8 cellular contexts compared by ENCODE assay signal in genomic region chr1:243850013-243850367, GRCh38. TPM values are rescaled to one million over a fixed set of nuclear protein-coding genes. Genes with fewer than 3 reads are reported as not detected.
DNase-seq lines count a peak whose midpoint lies in the region; ATAC-seq and TF ChIP-seq lines count a peak whose summit lies in the region.

TSS of gene AKT3 (minus strand) at chr1:243850243. CDS start at chr1:243843170, 7,073 bp downstream.

- DNase-seq in CD8-positive, alpha-beta memory T cell: no peak
- DNase-seq in LoVo (ENCODE audit: low spot score) (peak; percentile 45), colonic mucosa (no peak), lower lobe of right lung (peak; percentile 78), thyroid gland (no peak), HPDE6-E6E7 (ENCODE audit: extremely low spot score) (no peak)

- peak within 1 kb of the TSS; percentile 95 to 100 (median 97) for H3K4me3 Mint-ChIP-seq in CD8-positive, alpha-beta memory T cell

- intact Hi-C loops in colonic mucosa (cut with DNase I) (no loop called here), lower lobe of right lung (cut with DNase I) (no loop called here), thyroid gland (cut with DNase I) (no loop called here)

- H3K4me3 ChIP-seq in CD8-positive, alpha-beta memory T cell (ENCODE audit: low read length): peak within 1 kb of the TSS; percentile 80
- H3K4me3 ChIP-seq in colonic mucosa: peak within 1 kb of the TSS; percentile 64
- H3K4me3 ChIP-seq in lower lobe of right lung: peak within 1 kb of the TSS; percentile 74
- H3K4me3 ChIP-seq in thyroid gland (replicated peaks in 1 of 3): peak within 1 kb of the TSS; percentile 69 to 99 (median 95)

- H3K27ac ChIP-seq in CD8-positive, alpha-beta memory T cell (ENCODE audit: low read depth, low read length): peak within 1 kb of the TSS; percentile 80
- H3K27ac ChIP-seq in colonic mucosa (peak within 1 kb of the TSS; percentile 87), lower lobe of right lung (peak within 1 kb of the TSS; percentile 89), thyroid gland (peak within 1 kb of the TSS; percentile 97 to 99 (median 98))

- no peaks in the 10 kb centered on the region for H3K9me3 ChIP-seq in CD8-positive, alpha-beta memory T cell (ENCODE audit: low read length)
- no peaks in the 10 kb centered on the region for H3K9me3 ChIP-seq in colonic mucosa
- H3K9me3 ChIP-seq in lower lobe of right lung: no peaks in the 10 kb centered on the region
- no peaks in the 10 kb centered on the region for H3K9me3 ChIP-seq in thyroid gland

- TF ChIP-seq CTCF in colonic mucosa (IDR thresholded peaks at IDR 0.05) (no peak), lower lobe of right lung (IDR thresholded peaks at IDR 0.05) (no peak), thyroid gland (IDR thresholded peaks at IDR 0.05) (no peak)

- TF ChIP-seq POLR2A in thyroid gland (IDR thresholded peaks at IDR 0.05): no peak

- no peaks in the 10 kb centered on the region for H3K36me3 ChIP-seq in CD8-positive, alpha-beta memory T cell (ENCODE audit: insufficient read depth, low read length)
- H3K36me3 ChIP-seq in colonic mucosa (no peaks in the 10 kb centered on the region), lower lobe of right lung (no peaks in the 10 kb centered on the region), thyroid gland (no peaks in the 10 kb centered on the region)

- H3K27me3 Mint-ChIP-seq in CD8-positive, alpha-beta memory T cell: peaks cover 0 to under 1% of the 10 kb centered on the region in 2 donors

- H3K27me3 ChIP-seq in CD8-positive, alpha-beta memory T cell (ENCODE audit: insufficient read depth, low read length, poor library complexity, severe bottlenecking): no peaks in the 10 kb centered on the region
- peaks cover 11% of the 10 kb centered on the region for H3K27me3 ChIP-seq in colonic mucosa
- H3K27me3 ChIP-seq in lower lobe of right lung (ENCODE audit: low read depth): no peaks in the 10 kb centered on the region
- no peaks in the 10 kb centered on the region for H3K27me3 ChIP-seq in thyroid gland

- CTCF ChIA-PET in CD8-positive, alpha-beta memory T cell (lab: Charles Lee): no interaction called here

- WGBS in thyroid gland, 2 donors: 0% methylated on average over 6 of the region's 39 CpGs; no CpG with 5 or more reads in 1 of the 2 donors

- H3K4me1 Mint-ChIP-seq in CD8-positive, alpha-beta memory T cell: peaks cover 32 to 51% (median 46%) of the 10 kb centered on the region in 3 donors

- H3K36me3 Mint-ChIP-seq in CD8-positive, alpha-beta memory T cell: peaks cover 0 to 9% (median 0%) of the 10 kb centered on the region in 3 donors

- no peaks in the 10 kb centered on the region for H3K9me3 Mint-ChIP-seq in CD8-positive, alpha-beta memory T cell

- peaks cover 20% of the 10 kb centered on the region for H3K4me1 ChIP-seq in CD8-positive, alpha-beta memory T cell (ENCODE audit: insufficient read depth, low read length)
- H3K4me1 ChIP-seq in colonic mucosa: no peaks in the 10 kb centered on the region
- H3K4me1 ChIP-seq in lower lobe of right lung: peaks cover 15% of the 10 kb centered on the region
- peaks cover 4 to 5% of the 10 kb centered on the region in 2 donors for H3K4me1 ChIP-seq in thyroid gland

- H3K27ac Mint-ChIP-seq in CD8-positive, alpha-beta memory T cell: peak within 1 kb of the TSS; percentile 98 to 100 (median 99)

- peak within 1 kb of the TSS; percentile 22 to 79 for H3K9ac ChIP-seq in colonic mucosa (ENCODE audit: low read depth in 2 of 2, low read length in 2 of 2)

- POLR2A ChIA-PET in CD8-positive, alpha-beta memory T cell (lab: Charles Lee): interaction anchor here (1.0 to 2.7 kb wide), 3 partner anchors 12 to 199 kb away, joined by 4 to 18 read pairs (median 4); no protein-coding TSS in a partner anchor

- ATAC-seq in lower lobe of right lung (peak; percentile 88 to 89), GM18511 (IDR thresholded peaks at IDR 0.05; ENCODE audit: unreplicated experiment) (no peak), HG03571 (IDR thresholded peaks at IDR 0.05; ENCODE audit: unreplicated experiment) (no peak)

RNA-seq across cellular contexts. Expression of gene AKT3, which starts in this region (rescaled TPM):
- 10 to 100 TPM; 47.3 to 49.6 TPM for total RNA-seq in CD8-positive, alpha-beta memory T cell
- 4.3 TPM for polyA plus RNA-seq in CD8-positive, alpha-beta memory T cell
- total RNA-seq in colonic mucosa (10 to 100 TPM in 1 of 2 donors, 1 to 10 TPM in 1; 6.0 to 21.3 TPM), lower lobe of right lung (52.5 TPM), thyroid gland (10 to 100 TPM; 51.7 to 84.1 (median 71.1) TPM)

Comparison
In these comparisons a context has a peak if more than half of its experiments do, and no peak if none do; other contexts are left out.
1. DNase-seq: peak in LoVo (single experiment) and lower lobe of right lung (single experiment); none in CD8-positive, alpha-beta memory T cell (0 of 5), colonic mucosa (single experiment), thyroid gland (0 of 2) and HPDE6-E6E7 (single experiment).
2. ATAC-seq: peak in lower lobe of right lung (2 of 2); none in GM18511 (single experiment) and HG03571 (single experiment).
3. Peak in every context shown above with its lines, with median percentiles within 50 percentile points of each other: H3K27ac ChIP-seq and H3K4me3 ChIP-seq.